In genomic region chr7:3585826-3586225, GRCh38 we compare ENCODE assay signal across 21 cellular contexts.
"Had no signal": no experiment of that assay in that cellular context is flagged by ENCODE, and none has a peak within 500 bp of the region (broad histone marks: within the 10 kb centered on the region; RNA-seq: fewer than 3 reads in every experiment).

No MANE protein-coding gene starts in this region.

- H3K4me2 ChIP-seq: PC-9 had no signal

- H3K27ac ChIP-seq: PC-9 had no signal

- H3K4me3 ChIP-seq: PC-9 had no signal

- H3K36me3 Mint-ChIP-seq: activated naive CD8-positive, alpha-beta T cell; IgD-negative memory B cell had no signal

- H2AFZ ChIP-seq: PC-9 had no signal

- DNase-seq: activated CD4-positive, alpha-beta T cell treated with anti-CD3 and anti-CD28 coated beads, Interleukin-2, amount 50 U/mL, for 1 hour; activated CD4-positive, CD25-positive, alpha-beta regulatory T cell; activated CD8-positive, alpha-beta memory T cell treated with anti-CD3 and anti-CD28 coated beads, Interleukin-2, amount 50 U/mL, for 4 hours; activated CD8-positive, alpha-beta T cell treated with anti-CD3 and anti-CD28 coated beads for 36 hours; activated naive CD4-positive, alpha-beta T cell treated with Interleukin-2 at 50 U/mL for 16 hours; cerebellar nuclear complex; KG1; NCI-H1048; NCI-H146; NCI-H187 treated with DMSO at 0.1 percent for 48 hours; NCI-H2081 treated with DMSO at 0.1 percent for 48 hours; NCI-H446; NCI-H524; NCI-H774; NK-92 treated with Interleukin-12 subunit alpha and Interleukin-12 subunit beta, amount 100 ng/mL, for 24 hours; PC-9; SIG-M5; T-helper 17 cell; T-helper 9 cell had no signal

- ATAC-seq: activated CD8-positive, alpha-beta T cell treated with anti-CD3 and anti-CD28 coated beads for 36 hours; T-helper 17 cell had no signal

- H3K9me3 Mint-ChIP-seq: activated CD8-positive, alpha-beta T cell treated with anti-CD3 and anti-CD28 coated beads for 36 hours had no signal

- H3K4me3 Mint-ChIP-seq: activated CD8-positive, alpha-beta T cell treated with anti-CD3 and anti-CD28 coated beads for 36 hours; activated naive CD8-positive, alpha-beta T cell; IgD-negative memory B cell; T-helper 17 cell had no signal

- H3K4me1 Mint-ChIP-seq: T-helper 17 cell had no signal

- H3K27me3 Mint-ChIP-seq: activated CD8-positive, alpha-beta T cell treated with anti-CD3 and anti-CD28 coated beads for 36 hours; activated naive CD8-positive, alpha-beta T cell; IgD-negative memory B cell; T-helper 17 cell had no signal

- H3K27ac Mint-ChIP-seq: activated CD8-positive, alpha-beta T cell treated with anti-CD3 and anti-CD28 coated beads for 36 hours; activated naive CD8-positive, alpha-beta T cell; IgD-negative memory B cell; T-helper 17 cell had no signal
